15 cellular contexts compared by ENCODE assay signal in genomic region chr12:121958521-121959240, GRCh38. TPM values are rescaled to one million over a fixed set of nuclear protein-coding genes. Genes with fewer than 3 reads are reported as not detected.
DNase-seq lines count a peak whose midpoint lies in the region; ATAC-seq and TF ChIP-seq lines count a peak whose summit lies in the region.
"Had no signal": no experiment of that assay in that cellular context is flagged by ENCODE, and none has a peak within 500 bp of the region (broad histone marks: within the 10 kb centered on the region; RNA-seq: fewer than 3 reads in every experiment).

No MANE protein-coding gene starts in this region.

- no CpG with 5 or more reads among the region's 21 CpGs for WGBS in trophoblast cell (ENCODE audit: extremely low coverage, insufficient coverage, insufficient read length)

- no peak overlapping the region for H3K4ac ChIP-seq in trophoblast cell (ENCODE audit: low read depth, low read length)

- no peak overlapping the region for H2AFZ ChIP-seq in trophoblast cell (ENCODE audit: insufficient read depth, low read length, poor library complexity)
- H2AFZ ChIP-seq: PC-9 had no signal

- no peaks in the 10 kb centered on the region for H3K9me3 Mint-ChIP-seq in activated CD8-positive, alpha-beta memory T cell treated with anti-CD3 and anti-CD28 coated beads, Interleukin-2, amount 10 ng/mL, durations not matched to agents 7 days and 5 days (ENCODE audit: low read depth)

- TF ChIP-seq CTCF in AG10803 (conservative IDR thresholded peaks at IDR 0.05; ENCODE audit: low read length) = no peak
- TF ChIP-seq CTCF in vagina (IDR thresholded peaks at IDR 0.05) = no peak

- H3K4me1 ChIP-seq in SJSA1 (replicated peaks) (peaks cover 17% of the 10 kb centered on the region), trophoblast cell (ENCODE audit: control insufficient read depth in 1 of 2, insufficient read depth in 2 of 2, low read length in 2 of 2) (peaks cover 0 to 2% of the 10 kb centered on the region in 2 experiments), vagina (no peaks in the 10 kb centered on the region)

- CTCF ChIA-PET in activated CD8-positive, alpha-beta memory T cell treated with anti-CD3 and anti-CD28 coated beads, Interleukin-2, amount 10 ng/mL, durations not matched to agents 7 days and 5 days (lab: Charles Lee) = no interaction called here

- H2BK120ac ChIP-seq in trophoblast cell (ENCODE audit: insufficient read depth, low read length, poor library complexity) = no peak overlapping the region

- no peak overlapping the region for H2BK5ac ChIP-seq in trophoblast cell (ENCODE audit: low read depth, low read length, poor library complexity)

- no peaks in the 10 kb centered on the region for H3K4me1 Mint-ChIP-seq in activated CD8-positive, alpha-beta memory T cell treated with anti-CD3 and anti-CD28 coated beads, Interleukin-2, amount 10 ng/mL, durations not matched to agents 7 days and 5 days

- no peak overlapping the region for H3K23ac ChIP-seq in trophoblast cell (ENCODE audit: low read length)

- H3K4me2 ChIP-seq in trophoblast cell (ENCODE audit: low read length) = no peak overlapping the region
- H3K4me2 ChIP-seq: PC-9, SK-N-SH had no signal

- no peaks in the 10 kb centered on the region for H3K79me2 ChIP-seq in trophoblast cell (ENCODE audit: control insufficient read depth, insufficient read depth, low read length, poor library complexity)

- no peaks in the 10 kb centered on the region for H3K9me3 ChIP-seq in SJSA1 (replicated peaks)
- no peaks in the 10 kb centered on the region for H3K9me3 ChIP-seq in trophoblast cell (ENCODE audit: insufficient read depth, low read depth, low read length)
- no peaks in the 10 kb centered on the region for H3K9me3 ChIP-seq in vagina
- H3K9me3 ChIP-seq: SK-N-SH had no signal

- H3K27me3 ChIP-seq in SJSA1 (replicated peaks) (no peaks in the 10 kb centered on the region), trophoblast cell (ENCODE audit: insufficient read depth, low read length) (no peaks in the 10 kb centered on the region), vagina (no peaks in the 10 kb centered on the region)

- H3K36me3 ChIP-seq in SJSA1 (peaks cover 29% of the 10 kb centered on the region), trophoblast cell (ENCODE audit: control insufficient read depth in 1 of 2, insufficient read depth in 2 of 2, low read length in 2 of 2) (peaks cover 0 to 2% of the 10 kb centered on the region in 2 experiments), vagina (no peaks in the 10 kb centered on the region)

- TF ChIP-seq POLR2A in vagina (IDR thresholded peaks at IDR 0.05) = no peak

- H3K14ac ChIP-seq in trophoblast cell (ENCODE audit: low read length) = no peak overlapping the region

- H2BK12ac ChIP-seq in trophoblast cell (ENCODE audit: low read length) = no peak overlapping the region

- no peak overlapping the region for H3K18ac ChIP-seq in trophoblast cell (ENCODE audit: low read length)

- ATAC-seq in HG03460 (IDR thresholded peaks at IDR 0.05; ENCODE audit: unreplicated experiment) = no peak
- ATAC-seq in activated CD8-positive, alpha-beta memory T cell treated with anti-CD3 and anti-CD28 coated beads, Interleukin-2, amount 10 ng/mL, durations not matched to agents 7 days and 5 days = no peak

- intact Hi-C loops in vagina (cut with DNase I) = no loop called here

- no peak overlapping the region for H3K4me3 Mint-ChIP-seq in activated CD8-positive, alpha-beta memory T cell treated with anti-CD3 and anti-CD28 coated beads, Interleukin-2, amount 10 ng/mL, durations not matched to agents 7 days and 5 days
- H3K4me3 Mint-ChIP-seq: brain had no signal

- H4K8ac ChIP-seq in trophoblast cell (ENCODE audit: low read depth, low read length) = no peak overlapping the region

- H4K12ac ChIP-seq in trophoblast cell (ENCODE audit: low read depth, low read length) = no peak overlapping the region

- no peaks in the 10 kb centered on the region for H3K36me3 Mint-ChIP-seq in activated CD8-positive, alpha-beta memory T cell treated with anti-CD3 and anti-CD28 coated beads, Interleukin-2, amount 10 ng/mL, durations not matched to agents 7 days and 5 days
- H3K36me3 Mint-ChIP-seq: brain had no signal

- H3K4me3 ChIP-seq in AG10803 (ENCODE audit: low read length) (no peak overlapping the region), SJSA1 (no peak overlapping the region), trophoblast cell (ENCODE audit: low read depth, low read length) (no peak overlapping the region), vagina (no peak overlapping the region)
- H3K4me3 ChIP-seq: PC-9 had no signal

- peaks cover 9% of the 10 kb centered on the region for H3K27me3 Mint-ChIP-seq in activated CD8-positive, alpha-beta memory T cell treated with anti-CD3 and anti-CD28 coated beads, Interleukin-2, amount 10 ng/mL, durations not matched to agents 7 days and 5 days

- no peak overlapping the region for H2AK5ac ChIP-seq in trophoblast cell (ENCODE audit: low read length)

- H3K79me1 ChIP-seq in trophoblast cell (ENCODE audit: low read length) = no peaks in the 10 kb centered on the region

- no peak overlapping the region for H3K27ac Mint-ChIP-seq in activated CD8-positive, alpha-beta memory T cell treated with anti-CD3 and anti-CD28 coated beads, Interleukin-2, amount 10 ng/mL, durations not matched to agents 7 days and 5 days

- H3K27ac ChIP-seq in SJSA1 = peak overlapping the region; percentile 81
- H3K27ac ChIP-seq in trophoblast cell (ENCODE audit: low read depth, low read length) = no peak overlapping the region
- no peak overlapping the region for H3K27ac ChIP-seq in vagina
- H3K27ac ChIP-seq: PC-9 had no signal

- no peak overlapping the region for H3K9ac ChIP-seq in trophoblast cell (ENCODE audit: low read length)
- H3K9ac ChIP-seq: SK-N-SH had no signal

- H4K91ac ChIP-seq in trophoblast cell (ENCODE audit: low read depth, low read length) = no peak overlapping the region

- DNase-seq in AG10803 (ENCODE audit: low read depth) (peak; percentile 27), HCEC 1CT (peak; percentile 51), SJSA1 (ENCODE audit: low read depth in 1 of 2, low spot score in 2 of 2) (peak; percentile 75 to 80), iris pigment epithelial cell (ENCODE audit: low read depth) (peak; percentile 16), trophoblast cell (no peak), vagina (ENCODE audit: extremely low spot score in 2 of 2) (no peak)
- no peak for DNase-seq in activated CD8-positive, alpha-beta memory T cell treated with anti-CD3 and anti-CD28 coated beads, Interleukin-2, amount 10 ng/mL, durations not matched to agents 7 days and 5 days
- DNase-seq: activated naive CD4-positive, alpha-beta T cell; midbrain; occipital lobe; PC-9; SK-N-SH; small intestine had no signal

RNA-seq across cellular contexts. Expression of gene CFAP251, which starts 40.3 kb away (rescaled TPM):
- total RNA-seq in SJSA1 (2014; rRNA removed; shearing (Covaris generic)) = 10.2 and 13.8 TPM in 2 replicates
- total RNA-seq in activated CD8-positive, alpha-beta memory T cell treated with anti-CD3 and anti-CD28 coated beads, Interleukin-2, amount 10 ng/mL, durations not matched to agents 7 days and 5 days = under 1 TPM; 0.21 to 0.35 TPM
- 3.4 and 3.9 TPM in 2 replicates for polyA plus RNA-seq in trophoblast cell (2013)
- total RNA-seq in vagina = 8.8 TPM

Comparison
In these comparisons a context has a peak if more than half of its experiments do, and no peak if none do; other contexts are left out.
1. DNase-seq: peak in AG10803 (single experiment), HCEC 1CT (single experiment), SJSA1 (2 of 2) and iris pigment epithelial cell (single experiment); none in activated CD8-positive, alpha-beta memory T cell treated with anti-CD3 and anti-CD28 coated beads, Interleukin-2, amount 10 ng/mL, durations not matched to agents 7 days and 5 days (single experiment), trophoblast cell (0 of 2) and vagina (0 of 2).